Comparison of ENCODE assay signal across 9 cellular contexts in the genomic region with DNA sequence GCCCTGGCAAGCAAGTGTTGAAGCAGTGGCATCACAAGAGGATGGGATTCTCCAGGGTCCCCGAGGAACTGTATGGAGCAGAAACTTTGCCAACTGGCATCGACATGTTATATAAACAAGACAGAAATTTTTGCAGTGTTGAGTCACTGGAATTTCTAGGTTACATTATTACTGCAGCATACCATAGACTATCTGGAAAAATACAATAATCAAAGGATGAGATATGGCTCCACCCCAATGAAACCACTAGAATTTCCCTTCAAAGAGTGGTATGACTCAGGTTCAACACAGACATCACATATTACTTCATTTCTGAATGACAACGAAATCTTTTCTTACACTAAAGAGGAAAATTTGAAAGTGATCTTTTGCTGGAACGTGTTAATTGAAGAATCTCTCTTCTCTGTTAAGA.
DNase-seq lines count a peak whose midpoint lies in the region; ATAC-seq, FAIRE-seq and TF ChIP-seq lines count a peak whose summit lies in the region.
"Had no signal": no experiment of that assay in that cellular context is flagged by ENCODE, and none has a peak within 500 bp of the region (broad histone marks: within the 10 kb centered on the region; RNA-seq: fewer than 3 reads in every experiment).

No MANE protein-coding gene starts in this region.

- BruUV-seq in Calu3 (replicated peaks; lab: Mats Ljungman, UMichigan) (no TSS peak), GM12878 (replicated peaks; lab: Mats Ljungman, UMichigan) (no TSS peak)

- no peaks in the 10 kb centered on the region for H3K36me3 Mint-ChIP-seq in Calu3 (ENCODE audit: insufficient read depth, unreplicated experiment)

- H3K4me3 ChIP-seq in GM12878 (no peak overlapping the region), mesenchymal stem cell (ENCODE audit: insufficient read depth in 1 of 2, low read depth in 1 of 2, low read length in 2 of 2) (peak overlapping the region in 1 of 2 experiments; percentile 45)
- H3K4me3 ChIP-seq: spleen had no signal

- no peak for TF ChIP-seq RAD21 in GM12878 (IDR thresholded peaks at IDR 0.05; ENCODE audit: insufficient read depth, low read depth, low read length)

- H3K4me2 ChIP-seq in GM12878 (ENCODE audit: control insufficient read depth, insufficient read depth): no peak overlapping the region
- H3K4me2 ChIP-seq in mesenchymal stem cell (ENCODE audit: low read length, poor library complexity, severe bottlenecking): no peak overlapping the region

- H3K27me3 ChIP-seq in GM12878 (replicated peaks in 1 of 2; ENCODE audit: control insufficient read depth in 2 of 2, insufficient read depth in 2 of 2, low read length in 1 of 2) (0 out of 4 replicates have a peak, but pooled peaks cover 0 to 4% of the 10 kb centered on the region in 2 experiments), mesenchymal stem cell (ENCODE audit: control insufficient read depth in 1 of 2, insufficient read depth in 1 of 2, low read length in 2 of 2) (no peaks in the 10 kb centered on the region)

- FAIRE-seq in GM12878 (lab: Jason Lieb, UNC): no peak

- H4K8ac ChIP-seq in mesenchymal stem cell (ENCODE audit: low read length): no peak overlapping the region

- H3K27ac ChIP-seq in GM12878 (ENCODE audit: control insufficient read depth, insufficient read depth) (no peak overlapping the region), mesenchymal stem cell (ENCODE audit: low read length, poor library complexity, severe bottlenecking) (peak overlapping the region; percentile 83)
- H3K27ac ChIP-seq: spleen had no signal

- no peak for TF ChIP-seq POLR2A in GM12878 (IDR thresholded peaks at IDR 0.05; ENCODE audit: low read depth, low read length)

- no peak overlapping the region for H2BK120ac ChIP-seq in mesenchymal stem cell (ENCODE audit: low read depth, low read length)

- H4K91ac ChIP-seq in mesenchymal stem cell (ENCODE audit: low read length): no peak overlapping the region

- H3K9ac ChIP-seq in GM12878 (ENCODE audit: control insufficient read depth, insufficient read depth, low read length): no peak overlapping the region
- H3K9ac ChIP-seq in mesenchymal stem cell (ENCODE audit: low read length): peak overlapping the region; percentile 78

- H3K9me3 ChIP-seq in GM12878 (replicated peaks; ENCODE audit: control insufficient read depth, insufficient read depth, low read length) (no peaks in the 10 kb centered on the region), mesenchymal stem cell (ENCODE audit: control insufficient read depth, low read length) (no peaks in the 10 kb centered on the region)
- H3K9me3 ChIP-seq: spleen had no signal

- H3K4ac ChIP-seq in mesenchymal stem cell (ENCODE audit: low read depth in 1 of 2, low read length in 2 of 2): no peak overlapping the region

- H3K9me3 Mint-ChIP-seq in Calu3 (ENCODE audit: low read depth, unreplicated experiment): peaks cover 15% of the 10 kb centered on the region

- RAD21 ChIA-PET in GM12878 (lab: Charles Lee; ENCODE audit: unreplicated experiment): no interaction called here

- SMC1A ChIA-PET in GM12878 (lab: Charles Lee; ENCODE audit: uncharacterized antibody, unreplicated experiment): no interaction called here

- H3K14ac ChIP-seq in mesenchymal stem cell (ENCODE audit: low read length in 2 of 2): no peak overlapping the region

- in situ Hi-C loops in GM12878 (cut with MboI): no loop called here

- H3K18ac ChIP-seq in mesenchymal stem cell (ENCODE audit: low read depth in 1 of 2, low read length in 2 of 2): no peak overlapping the region

- WGBS in GM12878 (ENCODE audit: insufficient coverage, insufficient replicate concordance, low lambda C conversion rate, missing lambda C conversion rate): 5% methylated on average over 4 of the region's 4 CpGs
- 0% methylated on average over 1 of the region's 4 CpGs for WGBS in mesenchymal stem cell

- H2BK12ac ChIP-seq in mesenchymal stem cell (ENCODE audit: low read length in 2 of 2): no peak overlapping the region

- TF ChIP-seq CTCF in Calu3 (IDR thresholded peaks at IDR 0.05; ENCODE audit: unreplicated experiment) (no peak), GM12878 (IDR thresholded peaks at IDR 0.05 in 2 of 3, conservative IDR thresholded peaks at IDR 0.05 in 1 of 3; ENCODE audit: control insufficient read depth in 2 of 3, extremely low read depth in 1 of 3, insufficient read depth in 1 of 3, low read depth in 3 of 3, low read length in 3 of 3) (no peak)

- H3K27me3 Mint-ChIP-seq in Calu3 (ENCODE audit: unreplicated experiment): no peaks in the 10 kb centered on the region

- no peaks in the 10 kb centered on the region for H3K79me2 ChIP-seq in GM12878 (ENCODE audit: control insufficient read depth, insufficient read depth, low read length)

- TF ChIP-seq EP300 in GM12878 (IDR thresholded peaks at IDR 0.05; ENCODE audit: borderline replicate concordance in 1 of 2, control insufficient read depth in 1 of 2, low read depth in 2 of 2, low read length in 2 of 2): no peak

- no peaks in the 10 kb centered on the region for H3K79me1 ChIP-seq in mesenchymal stem cell (replicated peaks; ENCODE audit: low read length, poor library complexity, severe bottlenecking)

- H2BK15ac ChIP-seq in mesenchymal stem cell (ENCODE audit: low read depth, poor library complexity, severe bottlenecking): no peak overlapping the region

- DNase-seq in Calu3 (no peak), GM12878 (ENCODE audit: low read depth, low spot score) (no peak), mesenchymal stem cell (peak; percentile 68), AML-193 (lab: John Stamatoyannopoulos, UW) (no peak), NCI-H1436 (lab: John Stamatoyannopoulos, UW) (no peak), left colon (no peak)
- DNase-seq: NCI-H146, spleen had no signal

- H3K36me3 ChIP-seq in GM12878 (ENCODE audit: control insufficient read depth in 2 of 2, insufficient read depth in 2 of 2, low read length in 1 of 2) (no peaks in the 10 kb centered on the region), mesenchymal stem cell (ENCODE audit: control insufficient read depth in 1 of 2, insufficient read depth in 2 of 2, low read depth in 1 of 2, low read length in 2 of 2) (no peaks in the 10 kb centered on the region)
- H3K36me3 ChIP-seq: spleen had no signal

- POLR2A ChIA-PET in GM12878 (lab: Charles Lee): no interaction called here

- CTCF ChIA-PET in Calu3 (lab: Charles Lee): no interaction called here
- CTCF ChIA-PET in GM12878 (lab: Yijun Ruan, JAX): no interaction called here

- H3K23ac ChIP-seq in mesenchymal stem cell (ENCODE audit: low read length in 2 of 2): no peak overlapping the region

- H3K4me1 ChIP-seq in GM12878 (ENCODE audit: control insufficient read depth, insufficient read depth, low read length) (no peaks in the 10 kb centered on the region), mesenchymal stem cell (ENCODE audit: control insufficient read depth, insufficient read depth, low read depth, low read length) (no peaks in the 10 kb centered on the region)
- H3K4me1 ChIP-seq: spleen had no signal

- H2AK5ac ChIP-seq in mesenchymal stem cell (ENCODE audit: low read length, severe bottlenecking): no peak overlapping the region

- H3K4me3 Mint-ChIP-seq in Calu3 (ENCODE audit: low read depth, unreplicated experiment): no peak overlapping the region

- ATAC-seq in HG03432 (IDR thresholded peaks at IDR 0.05; ENCODE audit: unreplicated experiment) (peak; percentile 63), GM12878 (no peak), left colon (no peak)

- peaks cover 15% of the 10 kb centered on the region for H3K4me1 Mint-ChIP-seq in Calu3 (ENCODE audit: low read depth, unreplicated experiment)

- peak overlapping the region; percentile 31 for H3K27ac Mint-ChIP-seq in Calu3 (ENCODE audit: unreplicated experiment)

- H2AFZ ChIP-seq in GM12878 (ENCODE audit: control insufficient read depth, low read depth, low read length): no peak overlapping the region
- H2AFZ ChIP-seq in mesenchymal stem cell (ENCODE audit: low read depth, low read length): no peak overlapping the region

- H2BK5ac ChIP-seq in mesenchymal stem cell (ENCODE audit: low read depth, low read length, poor library complexity, severe bottlenecking): peak overlapping the region; percentile 33

- H4K20me1 ChIP-seq in GM12878 (ENCODE audit: control insufficient read depth, insufficient read depth): no peaks in the 10 kb centered on the region

- intact Hi-C loops in Calu3 (cut with micrococcal nuclease; ENCODE audit: unreplicated experiment): no loop called here
- intact Hi-C loops in GM12878 (cut with micrococcal nuclease; ENCODE audit: unreplicated experiment): no loop called here
- intact Hi-C loops in left colon (cut with DNase I, micrococcal nuclease): no loop called here

TF ChIP-seq in GM12878, 131 proteins besides CTCF, POLR2A, EP300 and RAD21:
- TF ChIP-seq CEBPB (IDR thresholded peaks at IDR 0.05; ENCODE audit: borderline replicate concordance in 1 of 2, low read depth in 2 of 2, low read length in 2 of 2) (no peak), JUNB (IDR thresholded peaks at IDR 0.05) (peak; percentile 49), NR2C2 (IDR thresholded peaks at IDR 0.05; ENCODE audit: borderline replicate concordance, control insufficient read depth, insufficient read length, low read depth) (no peak), ZBED1 (IDR thresholded peaks at IDR 0.05; ENCODE audit: borderline replicate concordance) (no peak), EED (IDR thresholded peaks at IDR 0.05; ENCODE audit: low read depth) (no peak), STAT1 (conservative IDR thresholded peaks at IDR 0.05) (no peak), FOS (IDR thresholded peaks at IDR 0.05; ENCODE audit: borderline replicate concordance, extremely low read depth, insufficient read length) (no peak), RUNX3 (IDR thresholded peaks at IDR 0.05; ENCODE audit: low read length) (peak; percentile 44; the same call in 1 of the 2 replicates), ZSCAN29 (IDR thresholded peaks at IDR 0.05) (no peak)
